7 cellular contexts compared by ENCODE assay signal in genomic region chr18:77080283-77080682, GRCh38. TPM values are rescaled to one million over a fixed set of nuclear protein-coding genes. Genes with fewer than 3 reads are reported as not detected.
DNase-seq lines count a peak whose midpoint lies in the region; ATAC-seq and TF ChIP-seq lines count a peak whose summit lies in the region.

No MANE protein-coding gene starts in this region.

- no peak overlapping the region for H3K9ac ChIP-seq in neuronal stem cell (ENCODE audit: low read depth, low read length, poor library complexity)
- no peak overlapping the region for H3K9ac ChIP-seq in mesendoderm (ENCODE audit: low read length)

- DNase-seq in NOMO-1 (lab: John Stamatoyannopoulos, UW; ENCODE audit: unreplicated experiment in 2 of 2) (peak; percentile 67 to 69), neuronal stem cell (ENCODE audit: low spot score) (no peak), SIG-M5 treated with dmso at 0.1 percent for 504 hours (lab: John Stamatoyannopoulos, UW; ENCODE audit: unreplicated experiment) (no peak), right lobe of liver (no peak), mesendoderm (no peak)

- H2AK5ac ChIP-seq in neuronal stem cell (ENCODE audit: low read depth, low read length) (no peak overlapping the region), mesendoderm (ENCODE audit: low read length) (no peak overlapping the region)

- no peak overlapping the region for H3K23ac ChIP-seq in neuronal stem cell (ENCODE audit: low read depth, low read length, poor library complexity)
- H3K23ac ChIP-seq in mesendoderm (ENCODE audit: low read length): no peak overlapping the region

- H3K56ac ChIP-seq in mesendoderm (ENCODE audit: low read length): no peak overlapping the region

- H2BK12ac ChIP-seq in neuronal stem cell (ENCODE audit: low read length): no peak overlapping the region

- ATAC-seq in GM19025 (IDR thresholded peaks at IDR 0.05; ENCODE audit: low read depth, unreplicated experiment) (peak; percentile 92), HG02763 (IDR thresholded peaks at IDR 0.05; ENCODE audit: unreplicated experiment) (peak; percentile 90), right lobe of liver (no peak)

- H3K36me3 ChIP-seq in neuronal stem cell (replicated peaks in 1 of 2; ENCODE audit: control insufficient read depth in 2 of 2, insufficient read depth in 2 of 2, low read length in 2 of 2) (no peaks in the 10 kb centered on the region), right lobe of liver (no peaks in the 10 kb centered on the region), mesendoderm (ENCODE audit: control insufficient read depth, insufficient read depth, low read length) (no peaks in the 10 kb centered on the region)

- H3K4me1 ChIP-seq in neuronal stem cell (ENCODE audit: control insufficient read depth in 2 of 2, insufficient read depth in 1 of 2, low read depth in 1 of 2, low read length in 2 of 2): peaks cover 0 to 10% of the 10 kb centered on the region in 2 donors
- peaks cover 0 to 20% (median 8%) of the 10 kb centered on the region in 4 donors for H3K4me1 ChIP-seq in right lobe of liver
- peaks cover 4% of the 10 kb centered on the region for H3K4me1 ChIP-seq in mesendoderm (ENCODE audit: control insufficient read depth, low read depth, low read length)

- peak overlapping the region; percentile 57 for H3K18ac ChIP-seq in neuronal stem cell (ENCODE audit: low read length)
- H3K18ac ChIP-seq in mesendoderm (ENCODE audit: low read length): no peak overlapping the region

- H3K27ac ChIP-seq in neuronal stem cell (replicated peaks; ENCODE audit: low read length) (no peak overlapping the region), right lobe of liver (peak overlapping the region in 1 of 3 donors; percentile 13), mesendoderm (ENCODE audit: low read depth, low read length) (no peak overlapping the region)

- H3K14ac ChIP-seq in neuronal stem cell (ENCODE audit: low read length): no peak overlapping the region

- H3K27me3 ChIP-seq in neuronal stem cell (ENCODE audit: control insufficient read depth in 3 of 3, insufficient read depth in 3 of 3, low read depth in 1 of 3, low read length in 3 of 3): peaks cover 0 to 4% (median 0%) of the 10 kb centered on the region in 3 experiments
- no peaks in the 10 kb centered on the region for H3K27me3 ChIP-seq in right lobe of liver
- H3K27me3 ChIP-seq in mesendoderm (ENCODE audit: insufficient read depth, low read length, poor library complexity): no peaks in the 10 kb centered on the region

- H2BK120ac ChIP-seq in neuronal stem cell (ENCODE audit: low read depth, low read length) (no peak overlapping the region), mesendoderm (ENCODE audit: low read depth, low read length) (no peak overlapping the region)

- no peak for TF ChIP-seq POLR2A in right lobe of liver (IDR thresholded peaks at IDR 0.05)

- intact Hi-C loops in right lobe of liver (cut with DNase I): no loop called here

- H2BK15ac ChIP-seq in neuronal stem cell (ENCODE audit: low read length) (no peak overlapping the region), mesendoderm (replicated peaks; ENCODE audit: low read depth) (no peak overlapping the region)

- no peaks in the 10 kb centered on the region for H3K9me3 ChIP-seq in neuronal stem cell (replicated peaks in 1 of 2; ENCODE audit: control insufficient read depth in 2 of 2, insufficient read depth in 1 of 2, low read depth in 1 of 2, low read length in 2 of 2)
- H3K9me3 ChIP-seq in right lobe of liver: no peaks in the 10 kb centered on the region

- no peak overlapping the region for H4K5ac ChIP-seq in mesendoderm (ENCODE audit: low read length)

- no CpG with 5 or more reads among the region's 9 CpGs for WGBS in neuronal stem cell (ENCODE audit: extremely low coverage in 2 of 2, insufficient read length in 2 of 2, insufficient replicate concordance in 1 of 2), 2 donors
- 44% methylated on average over 5 of the region's 9 CpGs for WGBS in right lobe of liver (ENCODE audit: insufficient coverage, low coverage, low lambda C conversion rate, missing lambda C conversion rate)
- no CpG with 5 or more reads among the region's 9 CpGs for WGBS in mesendoderm (ENCODE audit: extremely low coverage, insufficient coverage, low lambda C conversion rate)

- no peak overlapping the region for H4K91ac ChIP-seq in neuronal stem cell (ENCODE audit: low read depth, low read length, poor library complexity)

- no peak overlapping the region for H3K4me2 ChIP-seq in neuronal stem cell (ENCODE audit: insufficient read depth, low read length, poor library complexity, severe bottlenecking)
- no peak overlapping the region for H3K4me2 ChIP-seq in mesendoderm (ENCODE audit: low read length)

- no peaks in the 10 kb centered on the region for H3K79me2 ChIP-seq in mesendoderm (ENCODE audit: control insufficient read depth, insufficient read depth, low read length)

- no peak overlapping the region for H3K4ac ChIP-seq in neuronal stem cell (ENCODE audit: low read length)
- no peak overlapping the region for H3K4ac ChIP-seq in mesendoderm (ENCODE audit: low read depth, low read length)

- no peaks in the 10 kb centered on the region for H3K79me1 ChIP-seq in neuronal stem cell (ENCODE audit: low read depth, low read length)
- no peaks in the 10 kb centered on the region for H3K79me1 ChIP-seq in mesendoderm (ENCODE audit: low read length)

- H2BK5ac ChIP-seq in neuronal stem cell (ENCODE audit: low read length): no peak overlapping the region
- H2BK5ac ChIP-seq in mesendoderm (ENCODE audit: low read length): no peak overlapping the region

- no peak overlapping the region for H3K4me3 ChIP-seq in neuronal stem cell (ENCODE audit: low read length in 2 of 2)
- no peak overlapping the region for H3K4me3 ChIP-seq in right lobe of liver
- H3K4me3 ChIP-seq in mesendoderm (ENCODE audit: low read length): no peak overlapping the region

- no peak overlapping the region for H4K8ac ChIP-seq in neuronal stem cell (ENCODE audit: low read depth, low read length)
- H4K8ac ChIP-seq in mesendoderm (ENCODE audit: low read depth, low read length): no peak overlapping the region

- no peak overlapping the region for H2AFZ ChIP-seq in neuronal stem cell (ENCODE audit: low read length)

- TF ChIP-seq CTCF in right lobe of liver (IDR thresholded peaks at IDR 0.05): no peak

RNA-seq across cellular contexts. Expression of gene MBP, which starts 52.3 kb away (rescaled TPM):
- 1.5 TPM for polyA plus RNA-seq in neuronal stem cell (2013, experiment 1 of 2)
- 1.4 TPM for polyA plus RNA-seq in neuronal stem cell (2013, experiment 2 of 2)
- total RNA-seq in right lobe of liver: 10 to 100 TPM; 24.0 to 40.8 (median 27.6) TPM
- polyA plus RNA-seq in mesendoderm (2013, experiment 1 of 2): 5.9 TPM
- 6.3 TPM for polyA plus RNA-seq in mesendoderm (2013, experiment 2 of 2)

Comparison
In these comparisons a context has a peak if more than half of its experiments do, and no peak if none do; other contexts are left out.
1. ATAC-seq: peak in GM19025 (single experiment) and HG02763 (single experiment); none in right lobe of liver (0 of 4).
2. DNase-seq: peak in NOMO-1 (2 of 2); none in neuronal stem cell (single experiment), SIG-M5 treated with dmso at 0.1 percent for 504 hours (single experiment), right lobe of liver (0 of 3) and mesendoderm (single experiment).